In genomic region chr5:171416160-171417049, GRCh38 we compare ENCODE assay signal across 20 cellular contexts. TPM values are rescaled to one million over a fixed set of nuclear protein-coding genes. Genes with fewer than 3 reads are reported as not detected.
"Had no signal": no experiment of that assay in that cellular context is flagged by ENCODE, and none has a peak within 500 bp of the region (broad histone marks: within the 10 kb centered on the region; RNA-seq: fewer than 3 reads in every experiment).

No MANE protein-coding gene starts in this region.

- H3K4me3 Mint-ChIP-seq: memory B cell; stimulated activated effector memory CD8-positive, alpha-beta T cell treated with anti-CD3 and anti-CD28 coated beads, Interleukin-12 subunit alpha, Interleukin-12 subunit beta, amount 100 ng/mL, for 72 hours; T-helper 1 cell treated with Interleukin-12 subunit alpha and Interleukin-12 subunit beta and Interleukin-4 antibody, amounts not matched to agents 30 μg/mL and 1 μg/mL, for 36 hours had no signal

- H3K9me3 ChIP-seq: left ventricle myocardium inferior, mucosa of descending colon, neutrophil had no signal

- H3K4me3 ChIP-seq: left ventricle myocardium inferior, mucosa of descending colon had no signal

- H3K27ac Mint-ChIP-seq: memory B cell; naive thymus-derived CD4-positive, alpha-beta T cell; stimulated activated effector memory CD8-positive, alpha-beta T cell treated with anti-CD3 and anti-CD28 coated beads, Interleukin-12 subunit alpha, Interleukin-12 subunit beta, amount 100 ng/mL, for 72 hours; T-helper 1 cell treated with Interleukin-12 subunit alpha and Interleukin-12 subunit beta and Interleukin-4 antibody, amounts not matched to agents 30 μg/mL and 1 μg/mL, for 36 hours had no signal

- H3K27ac ChIP-seq: brain microvascular endothelial cell, foreskin keratinocyte, left ventricle myocardium inferior, neutrophil had no signal

- H3K4me1 ChIP-seq: foreskin keratinocyte had no signal

- ATAC-seq: foreskin keratinocyte; mucosa of descending colon; naive thymus-derived CD4-positive, alpha-beta T cell; stimulated activated effector memory CD8-positive, alpha-beta T cell treated with anti-CD3 and anti-CD28 coated beads, Interleukin-12 subunit alpha, Interleukin-12 subunit beta, amount 100 ng/mL, for 72 hours had no signal

- DNase-seq: activated CD4-positive, alpha-beta T cell treated with anti-CD3 and anti-CD28 coated beads, Interleukin-2, amount 50 U/mL, for 1 hour; activated CD4-positive, CD25-positive, alpha-beta regulatory T cell; activated naive CD4-positive, alpha-beta T cell; anterior cingulate cortex; brain microvascular endothelial cell; cortex of kidney; effector CD4-positive, alpha-beta T cell; foreskin keratinocyte; glutamatergic neuron; hypothalamus; left ventricle myocardium inferior; mucosa of descending colon; naive thymus-derived CD4-positive, alpha-beta T cell; stimulated activated CD4-positive, alpha-beta T cell treated with anti-CD3 and anti-CD28 coated beads, Interleukin-12 subunit alpha, Interleukin-12 subunit beta, amount 100 ng/mL, for 4 hours; stimulated activated CD4-positive, alpha-beta T cell treated with anti-CD3 and anti-CD28 coated beads, Interleukin-2, amount 100 ng/mL, for 24 hours had no signal

- H3K9me3 Mint-ChIP-seq: memory B cell; stimulated activated effector memory CD8-positive, alpha-beta T cell treated with anti-CD3 and anti-CD28 coated beads, Interleukin-12 subunit alpha, Interleukin-12 subunit beta, amount 100 ng/mL, for 72 hours; T-helper 1 cell treated with Interleukin-12 subunit alpha and Interleukin-12 subunit beta and Interleukin-4 antibody, amounts not matched to agents 30 μg/mL and 1 μg/mL, for 36 hours had no signal

RNA-seq across cellular contexts. Expression of gene FGF18, which starts 3.0 kb away (rescaled TPM):
- total RNA-seq: foreskin keratinocyte, kidney epithelial cell had no signal
- polyA plus RNA-seq: foreskin keratinocyte; naive thymus-derived CD4-positive, alpha-beta T cell had no signal
